Comparison of ENCODE assay signal across 30 cellular contexts in the genomic region with DNA sequence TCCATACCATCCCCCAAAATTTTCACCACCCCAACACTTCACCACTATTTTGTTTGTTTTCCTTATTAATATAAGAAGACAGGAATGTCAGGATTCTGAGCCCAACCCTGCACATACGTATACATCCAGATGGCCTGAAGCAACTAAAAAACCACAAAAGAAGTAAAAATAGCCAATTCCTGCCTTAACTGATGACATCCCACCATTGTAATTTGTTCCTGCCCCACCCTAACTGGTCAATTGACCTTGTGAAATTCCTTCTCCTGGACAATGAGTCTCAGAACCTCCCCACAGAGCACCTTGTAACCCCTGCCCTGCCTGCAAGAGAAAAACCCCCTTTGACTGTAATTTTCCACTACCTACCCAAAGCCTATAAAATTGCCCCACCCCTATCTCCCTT.
A peak's percentile ranks its signal among the peaks of the same experiment; 100 is the strongest.
DNase-seq lines count a peak whose midpoint lies in the region; ATAC-seq and TF ChIP-seq lines count a peak whose summit lies in the region.
"Had no signal": no experiment of that assay in that cellular context is flagged by ENCODE, and none has a peak within 500 bp of the region (broad histone marks: within the 10 kb centered on the region; RNA-seq: fewer than 3 reads in every experiment).

No MANE protein-coding gene starts in this region.

- TF ChIP-seq EP300 in Ishikawa (IDR thresholded peaks at IDR 0.05; ENCODE audit: borderline replicate concordance), result peak; percentile 76

- peaks cover 2% of the 10 kb centered on the region for H3K9me3 ChIP-seq in aorta (ENCODE audit: control insufficient read depth, low read length)
- H3K9me3 ChIP-seq: transverse colon had no signal

- no peak overlapping the region for H3K27ac ChIP-seq in aorta (ENCODE audit: low read depth in 1 of 2, low read length in 2 of 2)
- H3K27ac ChIP-seq: BLaER1 treated with 17β-estradiol and CSF1 and Interleukin-3, amounts not matched to agents 10 nM and 100 nM; transverse colon had no signal

- no peaks in the 10 kb centered on the region for H3K4me1 ChIP-seq in aorta (ENCODE audit: control insufficient read depth in 1 of 2, insufficient read depth in 2 of 2, low read length in 2 of 2)
- H3K4me1 ChIP-seq: BLaER1 treated with 17β-estradiol and CSF1 and Interleukin-3, amounts not matched to agents 10 nM and 100 nM; transverse colon had no signal

- WGBS in aorta, 2 donors, result 62 to 65% methylated on average over 1 of the region's 1 CpG

- intact Hi-C loops in aorta (cut with DNase I) (no loop called here), left cardiac atrium (cut with DNase I) (no loop called here)

- peak; percentile 94 for DNase-seq in EL
- peak; percentile 9 for DNase-seq in SW480 (ENCODE audit: low spot score)
- DNase-seq in kidney tubule cell (ENCODE audit: low spot score), result peak; percentile 79
- DNase-seq in aorta, result no peak
- no peak for DNase-seq in left cardiac atrium
- no peak for DNase-seq in NCI-H2081 (lab: John Stamatoyannopoulos, UW)
- no peak for DNase-seq in activated CD8-positive, alpha-beta memory T cell treated with anti-CD3 and anti-CD28 coated beads, Interleukin-2, amount 50 U/mL, for 48 hours
- DNase-seq: activated CD4-positive, alpha-beta T cell treated with anti-CD3 and anti-CD28 coated beads, Interleukin-2, amount 10 ng/mL, durations not matched to agents 7 days and 5 days; activated effector memory CD4-positive, alpha-beta T cell treated with anti-CD3 and anti-CD28 coated beads, Interleukin-2, amount 50 U/mL, for 16 hours; activated T-cell treated with anti-CD3 and anti-CD28 coated beads, Interleukin-2, amount 50 U/mL, for 24 hours; caudate nucleus; effector memory CD8-positive, alpha-beta T cell; foreskin fibroblast; GDM1; mucosa of descending colon; NCI-H1105; NCI-H187; NCI-H2171 treated with DMSO at 0.1 percent for 48 hours; NCI-H526 treated with DMSO at 0.1 percent for 48 hours; NK-92 treated with Interleukin-12 subunit alpha and Interleukin-12 subunit beta, amount 100 ng/mL, for 24 hours; occipital lobe; SIG-M5; stimulated activated CD4-positive, alpha-beta T cell treated with anti-CD3 and anti-CD28 coated beads, Interleukin-15, amount 100 ng/mL, for 24 hours; stimulated activated CD4-positive, alpha-beta T cell treated with anti-CD3 and anti-CD28 coated beads, Interleukin-4, amount 100 ng/mL, for 4 hours; transverse colon had no signal

- no peaks in the 10 kb centered on the region for H3K36me3 ChIP-seq in aorta (ENCODE audit: control insufficient read depth in 1 of 2, insufficient read depth in 2 of 2, low read length in 1 of 2)
- H3K36me3 ChIP-seq: BLaER1 treated with 17β-estradiol and CSF1 and Interleukin-3, amounts not matched to agents 10 nM and 100 nM; transverse colon had no signal

- TF ChIP-seq RAD21 in Ishikawa (IDR thresholded peaks at IDR 0.05; ENCODE audit: low read depth), result no peak

- no peaks in the 10 kb centered on the region for H3K27me3 ChIP-seq in aorta (ENCODE audit: control insufficient read depth in 1 of 2, insufficient read depth in 2 of 2, low read length in 1 of 2)
- H3K27me3 ChIP-seq: BLaER1 treated with 17β-estradiol and CSF1 and Interleukin-3, amounts not matched to agents 10 nM and 100 nM; transverse colon had no signal

- no peak for ATAC-seq in aorta (ENCODE audit: low FRiP score)
- ATAC-seq in left cardiac atrium, result no peak
- ATAC-seq: effector memory CD8-positive, alpha-beta T cell; mucosa of descending colon; natural killer cell treated with Interleukin-12 subunit alpha and Interleukin-12 subunit beta and Interleukin-15 and Interleukin-18, amount 100 ng/mL, for 72 hours; WTC11 had no signal

- no peak overlapping the region for H3K4me3 ChIP-seq in aorta (ENCODE audit: low read length in 2 of 2)
- H3K4me3 ChIP-seq: BLaER1 treated with 17β-estradiol and CSF1 and Interleukin-3, amounts not matched to agents 10 nM and 100 nM; lung; mucosa of descending colon; transverse colon had no signal

TF ChIP-seq in Ishikawa, 13 proteins besides CTCF, POLR2A, EP300 and RAD21:
- peak; percentile 31; the same call in 1 of the 2 replicates for TF ChIP-seq NFIC (IDR thresholded peaks at IDR 0.05)
- TF ChIP-seq FOXM1 (IDR thresholded peaks at IDR 0.05; ENCODE audit: borderline replicate concordance, low read depth), result peak; percentile 33; the same call in 1 of the 2 replicates
- TF ChIP-seq TCF12 (IDR thresholded peaks at IDR 0.05; ENCODE audit: low read depth), result peak; percentile 40; the same call in 1 of the 2 replicates
- no peak for TF ChIP-seq YY1 (IDR thresholded peaks at IDR 0.05; ENCODE audit: low read depth)

Comparison
In these comparisons a context has a peak if more than half of its experiments do, and no peak if none do; other contexts are left out.
1. DNase-seq: peak in EL (single experiment), SW480 (single experiment) and kidney tubule cell (single experiment); none in aorta (0 of 2), left cardiac atrium (single experiment), NCI-H2081 (0 of 2) and activated CD8-positive, alpha-beta memory T cell treated with anti-CD3 and anti-CD28 coated beads, Interleukin-2, amount 50 U/mL, for 48 hours (single experiment).